ENCODE assay signal across 28 cellular contexts in the genomic region with DNA sequence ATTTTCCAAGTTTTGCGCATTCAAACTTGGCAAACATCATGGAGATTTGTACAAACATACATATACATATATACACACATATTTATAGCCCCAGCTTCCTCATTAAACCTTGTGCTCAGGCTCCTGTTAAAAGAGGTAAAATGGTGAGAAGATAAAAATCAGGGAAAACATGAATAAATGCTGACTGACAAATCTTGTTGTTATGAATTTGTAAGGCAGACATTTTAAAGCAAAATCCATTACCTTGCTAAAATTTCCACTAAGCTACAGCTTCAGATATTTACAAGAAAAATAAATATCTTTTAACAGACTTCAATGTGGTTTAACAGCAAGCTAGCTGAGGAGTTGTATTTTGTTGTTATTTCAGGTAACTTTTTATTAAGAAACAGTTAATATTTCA.
"Had no signal": no experiment of that assay in that cellular context is flagged by ENCODE, and none has a peak within 500 bp of the region (broad histone marks: within the 10 kb centered on the region; RNA-seq: fewer than 3 reads in every experiment).

No MANE protein-coding gene starts in this region.

- DNase-seq: effector CD8-positive, alpha-beta T cell; endodermal cell; foreskin keratinocyte; heart left ventricle; kidney; mesenchymal stem cell; mucosa of descending colon; naive B cell; pancreas; sigmoid colon; stimulated activated CD4-positive, alpha-beta T cell treated with anti-CD3 and anti-CD28 coated beads, Interleukin-2, amount 100 ng/mL, for 24 hours; stimulated activated CD4-positive, alpha-beta T cell treated with anti-CD3 and anti-CD28 coated beads, Interleukin-4, amount 100 ng/mL, for 24 hours; stimulated activated naive CD4-positive, alpha-beta T cell treated with Interleukin-2 at 50 U/mL for 16 hours; stomach; thyroid gland; trophoblast cell had no signal

- ATAC-seq: foreskin keratinocyte; gastroesophageal sphincter; heart left ventricle; left lobe of liver; mucosa of descending colon; natural killer cell treated with Interleukin-12 subunit alpha and Interleukin-12 subunit beta and Interleukin-15 and Interleukin-18, amount 100 ng/mL, for 72 hours; pancreas; stimulated activated effector memory CD8-positive, alpha-beta T cell treated with anti-CD3 and anti-CD28 coated beads, Interleukin-12 subunit alpha, Interleukin-12 subunit beta, amount 100 ng/mL, for 72 hours had no signal

- H3K4me3 ChIP-seq: esophagus muscularis mucosa, gastroesophageal sphincter, heart left ventricle, hepatocyte, lung, mucosa of descending colon, pancreas, sigmoid colon, stomach, thyroid gland had no signal

- H3K4me3 Mint-ChIP-seq: dendritic cell treated with granulocyte-macrophage colony-stimulating factor and Interleukin-4, amounts not matched to agents 40 ng/mL and 50 ng/mL, for 4 days; endodermal cell; mesothelial cell of epicardium; naive B cell; natural killer cell treated with Interleukin-12 subunit alpha and Interleukin-12 subunit beta and Interleukin-15 and Interleukin-18, amount 100 ng/mL, for 72 hours; neural crest cell; stimulated activated effector memory CD8-positive, alpha-beta T cell treated with anti-CD3 and anti-CD28 coated beads, Interleukin-12 subunit alpha, Interleukin-12 subunit beta, amount 100 ng/mL, for 72 hours had no signal

- H2AFZ ChIP-seq: hepatocyte had no signal

- H3K4me1 ChIP-seq: esophagus muscularis mucosa, gastroesophageal sphincter, heart left ventricle, sigmoid colon, stomach, thyroid gland had no signal

- H3K27ac ChIP-seq: esophagus muscularis mucosa, foreskin keratinocyte, gastroesophageal sphincter, heart left ventricle, hepatocyte, neutrophil, pancreas, sigmoid colon, stomach, thyroid gland had no signal

- H3K27me3 ChIP-seq: esophagus muscularis mucosa, foreskin keratinocyte, gastroesophageal sphincter, heart left ventricle, hepatocyte, neutrophil, pancreas, sigmoid colon, stomach, thyroid gland had no signal

- H3K27ac Mint-ChIP-seq: dendritic cell treated with granulocyte-macrophage colony-stimulating factor and Interleukin-4, amounts not matched to agents 40 ng/mL and 50 ng/mL, for 4 days; endodermal cell; mesothelial cell of epicardium; naive B cell; natural killer cell treated with Interleukin-12 subunit alpha and Interleukin-12 subunit beta and Interleukin-15 and Interleukin-18, amount 100 ng/mL, for 72 hours; progenitor cell of endocrine pancreas; stimulated activated effector memory CD8-positive, alpha-beta T cell treated with anti-CD3 and anti-CD28 coated beads, Interleukin-12 subunit alpha, Interleukin-12 subunit beta, amount 100 ng/mL, for 72 hours had no signal

- H3K9me3 Mint-ChIP-seq: dendritic cell treated with granulocyte-macrophage colony-stimulating factor and Interleukin-4, amounts not matched to agents 40 ng/mL and 50 ng/mL, for 4 days; endodermal cell; mesothelial cell of epicardium; naive B cell; natural killer cell treated with Interleukin-12 subunit alpha and Interleukin-12 subunit beta and Interleukin-15 and Interleukin-18, amount 100 ng/mL, for 72 hours; neural crest cell; stimulated activated effector memory CD8-positive, alpha-beta T cell treated with anti-CD3 and anti-CD28 coated beads, Interleukin-12 subunit alpha, Interleukin-12 subunit beta, amount 100 ng/mL, for 72 hours had no signal

- H3K27me3 Mint-ChIP-seq: dendritic cell treated with granulocyte-macrophage colony-stimulating factor and Interleukin-4, amounts not matched to agents 40 ng/mL and 50 ng/mL, for 4 days; naive B cell; natural killer cell treated with Interleukin-12 subunit alpha and Interleukin-12 subunit beta and Interleukin-15 and Interleukin-18, amount 100 ng/mL, for 72 hours; progenitor cell of endocrine pancreas had no signal

- H3K36me3 ChIP-seq: pancreas, thyroid gland had no signal

- H3K4me1 Mint-ChIP-seq: mesothelial cell of epicardium, neural crest cell had no signal

- H3K79me2 ChIP-seq: hepatocyte had no signal

- H3K9me3 ChIP-seq: esophagus muscularis mucosa, gastroesophageal sphincter, heart left ventricle, mucosa of descending colon, neutrophil, pancreas, sigmoid colon, stomach, thyroid gland had no signal

- H3K4me2 ChIP-seq: hepatocyte had no signal
